ENCODE assay signal across 1 cellular context in genomic region chr17:59513934-59514841, GRCh38.
A peak's percentile ranks its signal among the peaks of the same experiment; 100 is the strongest.
TF ChIP-seq lines count a peak whose summit lies in the region.

No MANE protein-coding gene starts in this region.

TF ChIP-seq in HepG2, 621 proteins besides CTCF, POLR2A, EP300 and RAD21 (continued from another document and continues in another):
- TF ChIP-seq ZC3H4 (CRISPR knock-in tag; IDR thresholded peaks at IDR 0.05; ENCODE audit: borderline replicate concordance) = no peak
- TF ChIP-seq NFYC (CRISPR knock-in tag; IDR thresholded peaks at IDR 0.05) = no peak; the same call in 1 of the 2 replicates
- TF ChIP-seq HOXA7 (CRISPR knock-in tag; IDR thresholded peaks at IDR 0.05) = no peak
- no peak for TF ChIP-seq MAF1 (CRISPR knock-in tag; IDR thresholded peaks at IDR 0.05; ENCODE audit: borderline replicate concordance)
- TF ChIP-seq JUNB (CRISPR knock-in tag; IDR thresholded peaks at IDR 0.05; ENCODE audit: borderline replicate concordance) = no peak
- peak; percentile 53; the same call in 1 of the 2 replicates for TF ChIP-seq ARNTL (CRISPR knock-in tag; IDR thresholded peaks at IDR 0.05)
- TF ChIP-seq HNF1A (IDR thresholded peaks at IDR 0.05; ENCODE audit: low read depth) = peak; percentile 90
- TF ChIP-seq HNF1A (CRISPR knock-in tag; IDR thresholded peaks at IDR 0.05; ENCODE audit: borderline replicate concordance) = peak; percentile 85; the same call in 1 of the 2 replicates
- no peak for TF ChIP-seq KDM5B (CRISPR knock-in tag; IDR thresholded peaks at IDR 0.05; ENCODE audit: borderline replicate concordance)
- TF ChIP-seq GTF2F1 (IDR thresholded peaks at IDR 0.05; ENCODE audit: low read length) = no peak
- no peak for TF ChIP-seq CBX2 (IDR thresholded peaks at IDR 0.05; ENCODE audit: low read depth, low read length)
- TF ChIP-seq CBX2 (CRISPR knock-in tag; IDR thresholded peaks at IDR 0.05; ENCODE audit: low read depth) = no peak; the same call in 1 of the 2 replicates
- no peak for TF ChIP-seq ZFYVE20 (CRISPR knock-in tag; IDR thresholded peaks at IDR 0.05; ENCODE audit: borderline replicate concordance, low read depth)
- no peak; the same call in 1 of the 2 replicates for TF ChIP-seq ZNF790 (CRISPR knock-in tag; IDR thresholded peaks at IDR 0.05; ENCODE audit: borderline replicate concordance)
- peak; percentile 72 for TF ChIP-seq SKI (IDR thresholded peaks at IDR 0.05; ENCODE audit: partially characterized antibody)
- no peak for TF ChIP-seq SMAD1 (CRISPR knock-in tag; IDR thresholded peaks at IDR 0.05; ENCODE audit: borderline replicate concordance, low read depth)
- no peak for TF ChIP-seq ZNF232 (CRISPR knock-in tag; IDR thresholded peaks at IDR 0.05; ENCODE audit: borderline replicate concordance)
- TF ChIP-seq PRDM10 (CRISPR knock-in tag; IDR thresholded peaks at IDR 0.05; ENCODE audit: low read depth) = no peak
- TF ChIP-seq ZNF503 (CRISPR knock-in tag; IDR thresholded peaks at IDR 0.05) = no peak
- TF ChIP-seq ZBTB42 (CRISPR knock-in tag; IDR thresholded peaks at IDR 0.05) = no peak
- TF ChIP-seq SRF (IDR thresholded peaks at IDR 0.05; ENCODE audit: low read depth, low read length) = no peak
- TF ChIP-seq KLF13 (CRISPR knock-in tag; IDR thresholded peaks at IDR 0.05) = no peak
- peak; percentile 91 for TF ChIP-seq PAXIP1 (CRISPR knock-in tag; conservative IDR thresholded peaks at IDR 0.05)
- TF ChIP-seq ZMYM2 (CRISPR knock-in tag; IDR thresholded peaks at IDR 0.05) = peak; percentile 63; the same call in 1 of the 2 replicates
- TF ChIP-seq ZNF629 (CRISPR knock-in tag; conservative IDR thresholded peaks at IDR 0.05) = no peak
- no peak for TF ChIP-seq ZBTB38 (CRISPR knock-in tag; IDR thresholded peaks at IDR 0.05)
- no peak for TF ChIP-seq TIGD3 (CRISPR knock-in tag; IDR thresholded peaks at IDR 0.05; ENCODE audit: borderline replicate concordance)
- TF ChIP-seq KDM2A (CRISPR knock-in tag; IDR thresholded peaks at IDR 0.05; ENCODE audit: borderline replicate concordance, low read depth) = no peak
- no peak for TF ChIP-seq ZNF768 (CRISPR knock-in tag; IDR thresholded peaks at IDR 0.05)
- no peak for TF ChIP-seq ZNF383 (CRISPR knock-in tag; IDR thresholded peaks at IDR 0.05; ENCODE audit: borderline replicate concordance)
- TF ChIP-seq BCL3 (CRISPR knock-in tag; IDR thresholded peaks at IDR 0.05) = 0 out of 2 replicates have a peak, but pooled peaks have one; percentile 44
- no peak for TF ChIP-seq AFF4 (CRISPR knock-in tag; IDR thresholded peaks at IDR 0.05)
- no peak for TF ChIP-seq ZMYM3 (CRISPR knock-in tag; IDR thresholded peaks at IDR 0.05)
- TF ChIP-seq BCL6 (CRISPR knock-in tag; IDR thresholded peaks at IDR 0.05) = peak; percentile 84
- no peak for TF ChIP-seq GABPB1 (CRISPR knock-in tag; IDR thresholded peaks at IDR 0.05)
- no peak; the same call in 1 of the 2 replicates for TF ChIP-seq ZFP91 (CRISPR knock-in tag; IDR thresholded peaks at IDR 0.05; ENCODE audit: borderline replicate concordance)
- no peak for TF ChIP-seq MZF1 (CRISPR knock-in tag; IDR thresholded peaks at IDR 0.05; ENCODE audit: borderline replicate concordance)
- TF ChIP-seq GZF1 (CRISPR knock-in tag; IDR thresholded peaks at IDR 0.05) = no peak
- peak; percentile 73 for TF ChIP-seq SP5 (CRISPR knock-in tag; IDR thresholded peaks at IDR 0.05; ENCODE audit: borderline replicate concordance, low read depth)
- peak; percentile 68; the same call in 1 of the 2 replicates for TF ChIP-seq KDM1A (CRISPR knock-in tag; IDR thresholded peaks at IDR 0.05)
